16 cellular contexts compared by ENCODE assay signal in genomic region chr9:105295986-105296385, GRCh38. TPM values are rescaled to one million over a fixed set of nuclear protein-coding genes. Genes with fewer than 3 reads are reported as not detected.
DNase-seq lines count a peak whose midpoint lies in the region; ATAC-seq and TF ChIP-seq lines count a peak whose summit lies in the region.
"Had no signal": no experiment of that assay in that cellular context is flagged by ENCODE, and none has a peak within 500 bp of the region (broad histone marks: within the 10 kb centered on the region; RNA-seq: fewer than 3 reads in every experiment).

No MANE protein-coding gene starts in this region.

- no peak for TF ChIP-seq POLR2A in tibial nerve (IDR thresholded peaks at IDR 0.05)

- no peaks in the 10 kb centered on the region for H3K27me3 Mint-ChIP-seq in dendritic cell treated with granulocyte-macrophage colony-stimulating factor and Interleukin-4, amounts not matched to agents 40 ng/mL and 50 ng/mL, for 4 days
- no peaks in the 10 kb centered on the region for H3K27me3 Mint-ChIP-seq in CD8-positive, alpha-beta T cell (ENCODE audit: low read depth)
- H3K27me3 Mint-ChIP-seq: stimulated activated naive CD8-positive, alpha-beta T cell treated with anti-CD3 and anti-CD28 coated beads, Interleukin-15, Interleukin-2, amounts not matched to agents 100 ng/mL and 50 ng/mL, for 24 hours had no signal

- H3K27me3 ChIP-seq in cardiac muscle cell (no peaks in the 10 kb centered on the region), left lung (no peaks in the 10 kb centered on the region), tibial nerve (no peaks in the 10 kb centered on the region)
- H3K27me3 ChIP-seq in CD8-positive, alpha-beta T cell (ENCODE audit: insufficient read depth, low read length): no peaks in the 10 kb centered on the region
- H3K27me3 ChIP-seq: gastroesophageal sphincter had no signal

- H3K4me3 ChIP-seq in cardiac muscle cell (no peak overlapping the region), left lung (no peak overlapping the region), tibial nerve (no peak overlapping the region)
- no peak overlapping the region for H3K4me3 ChIP-seq in CD8-positive, alpha-beta T cell (ENCODE audit: low read depth, low read length)
- H3K4me3 ChIP-seq: gastroesophageal sphincter, lower lobe of right lung, psoas muscle had no signal

- TF ChIP-seq EP300 in tibial nerve (IDR thresholded peaks at IDR 0.05): no peak

- H3K36me3 Mint-ChIP-seq in dendritic cell treated with granulocyte-macrophage colony-stimulating factor and Interleukin-4, amounts not matched to agents 40 ng/mL and 50 ng/mL, for 4 days (ENCODE audit: low read depth): peaks cover 49% of the 10 kb centered on the region
- peaks cover 21% of the 10 kb centered on the region for H3K36me3 Mint-ChIP-seq in CD8-positive, alpha-beta T cell

- H3K36me3 ChIP-seq in cardiac muscle cell (peaks cover 4% of the 10 kb centered on the region), left lung (peaks cover 0 to 10% of the 10 kb centered on the region in 2 donors), tibial nerve (peaks cover 0 to 16% (median 4%) of the 10 kb centered on the region in 3 donors)
- H3K36me3 ChIP-seq in CD8-positive, alpha-beta T cell (ENCODE audit: insufficient read depth, low read length): peaks cover 12% of the 10 kb centered on the region

- no peaks in the 10 kb centered on the region for H3K9me3 ChIP-seq in cardiac muscle cell (ENCODE audit: low read depth)
- no peaks in the 10 kb centered on the region for H3K9me3 ChIP-seq in left lung
- no peaks in the 10 kb centered on the region for H3K9me3 ChIP-seq in tibial nerve
- H3K9me3 ChIP-seq in CD8-positive, alpha-beta T cell (ENCODE audit: low read length): no peaks in the 10 kb centered on the region
- H3K9me3 ChIP-seq: gastroesophageal sphincter, lower lobe of right lung, psoas muscle had no signal

- TF ChIP-seq CTCF in cardiac muscle cell (IDR thresholded peaks at IDR 0.05; ENCODE audit: low read depth, low read length) (no peak), left lung (IDR thresholded peaks at IDR 0.05) (no peak), tibial nerve (IDR thresholded peaks at IDR 0.05) (no peak)
- TF ChIP-seq CTCF in CD8-positive, alpha-beta T cell (IDR thresholded peaks at IDR 0.05): no peak

- CTCF ChIA-PET in CD8-positive, alpha-beta T cell (lab: Charles Lee): no interaction called here

- ATAC-seq in Right ventricle myocardium superior (ENCODE audit: poor library complexity) (no peak), left lung (no peak), GM21526 (IDR thresholded peaks at IDR 0.05; ENCODE audit: low FRiP score, unreplicated experiment) (no peak)
- no peak for ATAC-seq in CD8-positive, alpha-beta T cell
- ATAC-seq: lower lobe of right lung had no signal

- no peaks in the 10 kb centered on the region for H3K9me3 Mint-ChIP-seq in dendritic cell treated with granulocyte-macrophage colony-stimulating factor and Interleukin-4, amounts not matched to agents 40 ng/mL and 50 ng/mL, for 4 days
- no peaks in the 10 kb centered on the region for H3K9me3 Mint-ChIP-seq in CD8-positive, alpha-beta T cell
- H3K9me3 Mint-ChIP-seq: stimulated activated naive CD8-positive, alpha-beta T cell treated with anti-CD3 and anti-CD28 coated beads, Interleukin-15, Interleukin-2, amounts not matched to agents 100 ng/mL and 50 ng/mL, for 24 hours had no signal

- H3K4me1 ChIP-seq in cardiac muscle cell (ENCODE audit: low read depth) (peaks cover 58% of the 10 kb centered on the region), left lung (peaks cover 4 to 38% of the 10 kb centered on the region in 2 donors), tibial nerve (peaks cover 0 to 51% (median 17%) of the 10 kb centered on the region in 4 donors)
- H3K4me1 ChIP-seq in CD8-positive, alpha-beta T cell (ENCODE audit: insufficient read depth, low read length): no peaks in the 10 kb centered on the region
- H3K4me1 ChIP-seq: psoas muscle had no signal

- peak overlapping the region; percentile 67 for H3K27ac ChIP-seq in cardiac muscle cell
- peak overlapping the region; percentile 4 to 71 for H3K27ac ChIP-seq in left lung
- H3K27ac ChIP-seq in tibial nerve: peak overlapping the region in 3 of 4 donors; percentile 23 to 89 (median 72)
- no peak overlapping the region for H3K27ac ChIP-seq in CD8-positive, alpha-beta T cell (ENCODE audit: low read depth, low read length)
- H3K27ac ChIP-seq: lower lobe of right lung, psoas muscle had no signal

- H3K4me3 Mint-ChIP-seq in dendritic cell treated with granulocyte-macrophage colony-stimulating factor and Interleukin-4, amounts not matched to agents 40 ng/mL and 50 ng/mL, for 4 days: no peak overlapping the region
- no peak overlapping the region for H3K4me3 Mint-ChIP-seq in CD8-positive, alpha-beta T cell
- H3K4me3 Mint-ChIP-seq: stimulated activated naive CD8-positive, alpha-beta T cell treated with anti-CD3 and anti-CD28 coated beads, Interleukin-15, Interleukin-2, amounts not matched to agents 100 ng/mL and 50 ng/mL, for 24 hours had no signal

- peak overlapping the region; percentile 52 for H3K27ac Mint-ChIP-seq in dendritic cell treated with granulocyte-macrophage colony-stimulating factor and Interleukin-4, amounts not matched to agents 40 ng/mL and 50 ng/mL, for 4 days
- no peak overlapping the region for H3K27ac Mint-ChIP-seq in CD8-positive, alpha-beta T cell
- H3K27ac Mint-ChIP-seq: stimulated activated naive CD8-positive, alpha-beta T cell treated with anti-CD3 and anti-CD28 coated beads, Interleukin-15, Interleukin-2, amounts not matched to agents 100 ng/mL and 50 ng/mL, for 24 hours had no signal

- intact Hi-C loops in Right ventricle myocardium superior (cut with DNase I): no loop called here
- intact Hi-C loops in dendritic cell treated with granulocyte-macrophage colony-stimulating factor and Interleukin-4, amounts not matched to agents 40 ng/mL and 50 ng/mL, for 4 days (cut with micrococcal nuclease): no loop called here
- intact Hi-C loops in left lung (cut with DNase I): no loop called here
- intact Hi-C loops in CD8-positive, alpha-beta T cell (cut with DNase I, micrococcal nuclease): no loop called here

- DNase-seq in cardiac muscle cell (ENCODE audit: low read depth in 1 of 2, low spot score in 1 of 2) (peak in 1 of 2 donors; percentile 37), Right ventricle myocardium superior (no peak), left lung (no peak), tibial nerve (ENCODE audit: low spot score in 2 of 2) (no peak), middle frontal gyrus (ENCODE audit: extremely low spot score, low spot score) (no peak)
- no peak for DNase-seq in CD8-positive, alpha-beta T cell
- DNase-seq: activated CD4-positive, alpha-beta T cell treated with anti-CD3 and anti-CD28 coated beads, Interleukin-2, amount 50 U/mL, for 4 hours; activated gamma-delta T cell; lower lobe of right lung; MM.1S; psoas muscle; stimulated activated CD4-positive, alpha-beta T cell treated with anti-CD3 and anti-CD28 coated beads, Interleukin-4, amount 100 ng/mL, for 4 hours had no signal

- POLR2A ChIA-PET in CD8-positive, alpha-beta T cell (lab: Charles Lee): no interaction called here

- 56 to 67% methylated on average over 4 of the region's 4 CpGs for WGBS in tibial nerve, 2 donors

- H3K4me1 Mint-ChIP-seq in dendritic cell treated with granulocyte-macrophage colony-stimulating factor and Interleukin-4, amounts not matched to agents 40 ng/mL and 50 ng/mL, for 4 days (ENCODE audit: low read depth): peaks cover 84% of the 10 kb centered on the region
- peaks cover 14% of the 10 kb centered on the region for H3K4me1 Mint-ChIP-seq in CD8-positive, alpha-beta T cell (ENCODE audit: low read depth)

RNA-seq across cellular contexts. Expression of gene SLC44A1, which starts 51.5 kb away (rescaled TPM):
- total RNA-seq in cardiac muscle cell (29.4 and 38.7 TPM in 2 replicates), Right ventricle myocardium superior (13.5 TPM), left lung (10 to 100 TPM; 58.0 to 73.5 TPM), tibial nerve (10 to 100 TPM; 45.3 to 74.9 (median 67.7) TPM)
- polyA plus RNA-seq in cardiac muscle cell: 32.4 and 54.2 TPM in 2 replicates
- total RNA-seq in CD8-positive, alpha-beta T cell: 1 to 10 TPM; 2.4 to 2.5 TPM
